In genomic region chr10:84706431-84706830, GRCh38 we compare ENCODE assay signal across 21 cellular contexts.
"Had no signal": no experiment of that assay in that cellular context is flagged by ENCODE, and none has a peak within 500 bp of the region (broad histone marks: within the 10 kb centered on the region; RNA-seq: fewer than 3 reads in every experiment).

No MANE protein-coding gene starts in this region.

- H3K27ac ChIP-seq: dorsolateral prefrontal cortex, gastrocnemius medialis, ovary, skin epidermis, thoracic aorta, upper lobe of right lung, uterus had no signal

- H3K4me1 ChIP-seq: gastrocnemius medialis, transverse colon, upper lobe of right lung, uterus had no signal

- H3K36me3 ChIP-seq: gastrocnemius medialis, ovary, thoracic aorta, transverse colon, upper lobe of right lung, uterus had no signal

- H3K27me3 ChIP-seq: dorsolateral prefrontal cortex, gastrocnemius medialis, ovary, transverse colon, upper lobe of right lung, uterus had no signal

- H3K4me3 ChIP-seq: dorsolateral prefrontal cortex, gastrocnemius medialis, lung, ovary, skin epidermis, thoracic aorta, transverse colon, upper lobe of right lung, uterus had no signal

- DNase-seq: central memory CD4-positive, alpha-beta T cell; dorsolateral prefrontal cortex; effector CD4-positive, alpha-beta T cell; gastrocnemius medialis; head of caudate nucleus; mesenchymal stem cell; natural killer cell; occipital lobe; ovary; posterior cingulate gyrus; stimulated activated CD4-positive, alpha-beta T cell treated with anti-CD3 and anti-CD28 coated beads, Interleukin-1b, Interleukin-23, amount 100 ng/mL, for 48 hours; stimulated activated CD4-positive, alpha-beta T cell treated with anti-CD3 and anti-CD28 coated beads, Interleukin-4, amount 100 ng/mL, for 1 hour; stimulated activated naive CD8-positive, alpha-beta T cell treated with anti-CD3 and anti-CD28 coated beads, Interleukin-15, Interleukin-2, amounts not matched to agents 100 U/mL and 50 U/mL, for 24 hours; transverse colon; upper lobe of right lung; uterus had no signal

- ATAC-seq: gastrocnemius medialis; left lobe of liver; natural killer cell; sciatic nerve; stimulated activated naive CD8-positive, alpha-beta T cell treated with anti-CD3 and anti-CD28 coated beads, Interleukin-15, Interleukin-2, amounts not matched to agents 100 U/mL and 50 U/mL, for 24 hours; upper lobe of right lung had no signal

- H3K9me3 ChIP-seq: gastrocnemius medialis, ovary, thoracic aorta, transverse colon, upper lobe of right lung, uterus had no signal
